1 cellular context compared by ENCODE assay signal in genomic region chr1:212255705-212256307, GRCh38.
TF ChIP-seq lines count a peak whose summit lies in the region.

No MANE protein-coding gene starts in this region.

TF ChIP-seq in HepG2, 621 proteins besides CTCF, POLR2A, EP300 and RAD21 (continued from another document and continues in another):
- no peak for TF ChIP-seq NFIB (CRISPR knock-in tag; IDR thresholded peaks at IDR 0.05; ENCODE audit: borderline replicate concordance)
- peak; percentile 88 for TF ChIP-seq ZNF766 (CRISPR knock-in tag; IDR thresholded peaks at IDR 0.05; ENCODE audit: borderline replicate concordance)
- TF ChIP-seq KDM3A (CRISPR knock-in tag; IDR thresholded peaks at IDR 0.05; ENCODE audit: low read depth) = no peak
- TF ChIP-seq PREB (CRISPR knock-in tag; IDR thresholded peaks at IDR 0.05) = no peak
- no peak for TF ChIP-seq ZKSCAN8 (CRISPR knock-in tag; IDR thresholded peaks at IDR 0.05; ENCODE audit: borderline replicate concordance)
- TF ChIP-seq TARDBP (CRISPR knock-in tag; IDR thresholded peaks at IDR 0.05) = peak; percentile 79; the same call in 1 of the 2 replicates
- no peak for TF ChIP-seq STAT5B (CRISPR knock-in tag; IDR thresholded peaks at IDR 0.05)
- no peak for TF ChIP-seq CAMTA2 (CRISPR knock-in tag; IDR thresholded peaks at IDR 0.05; ENCODE audit: borderline replicate concordance)
- TF ChIP-seq HINFP (CRISPR knock-in tag; IDR thresholded peaks at IDR 0.05; ENCODE audit: low read depth) = no peak
- TF ChIP-seq ZNF878 (CRISPR knock-in tag; IDR thresholded peaks at IDR 0.05) = peak; percentile 54; the same call in 1 of the 2 replicates
- TF ChIP-seq BCL3 (CRISPR knock-in tag; IDR thresholded peaks at IDR 0.05) = no peak
- TF ChIP-seq RNF219 (CRISPR knock-in tag; IDR thresholded peaks at IDR 0.05) = no peak
- TF ChIP-seq ZMYM2 (CRISPR knock-in tag; IDR thresholded peaks at IDR 0.05) = no peak; the same call in none of the 2 replicates
- no peak for TF ChIP-seq ZNF34 (CRISPR knock-in tag; IDR thresholded peaks at IDR 0.05; ENCODE audit: borderline replicate concordance)
- TF ChIP-seq ZNF510 (CRISPR knock-in tag; IDR thresholded peaks at IDR 0.05; ENCODE audit: low read depth) = no peak
- no peak for TF ChIP-seq KAT2B (IDR thresholded peaks at IDR 0.05; ENCODE audit: borderline replicate concordance, low read depth, low read length)
- TF ChIP-seq ZNF235 (CRISPR knock-in tag; IDR thresholded peaks at IDR 0.05; ENCODE audit: borderline replicate concordance) = no peak
- TF ChIP-seq ATF7-NPFF (CRISPR knock-in tag; IDR thresholded peaks at IDR 0.05; ENCODE audit: low read depth) = no peak
- no peak for TF ChIP-seq E2F5 (CRISPR knock-in tag; conservative IDR thresholded peaks at IDR 0.05)
- TF ChIP-seq BRD4 (CRISPR knock-in tag; IDR thresholded peaks at IDR 0.05) = no peak; the same call in 1 of the 2 replicates
- TF ChIP-seq NAIF1 (CRISPR knock-in tag; IDR thresholded peaks at IDR 0.05; ENCODE audit: borderline replicate concordance) = no peak
- no peak for TF ChIP-seq SOX13 (IDR thresholded peaks at IDR 0.05)
- TF ChIP-seq SOX13 (CRISPR knock-in tag; conservative IDR thresholded peaks at IDR 0.05 in 1 of 2, IDR thresholded peaks at IDR 0.05 in 1 of 2) = peak in 1 of 2 experiments; percentile 74; a peak in 2 of 4 replicates
- TF ChIP-seq ZNF768 (CRISPR knock-in tag; IDR thresholded peaks at IDR 0.05) = no peak
- TF ChIP-seq HNRNPLL (IDR thresholded peaks at IDR 0.05; ENCODE audit: low read depth, low read length, poor library complexity, severe bottlenecking) = no peak
- 0 out of 2 replicates have a peak, but pooled peaks have one; percentile 13 for TF ChIP-seq HNF4G (IDR thresholded peaks at IDR 0.05; ENCODE audit: borderline replicate concordance, low read depth, low read length)
- 0 out of 2 replicates have a peak, but pooled peaks have one; percentile 53 for TF ChIP-seq HNF4G (CRISPR knock-in tag; IDR thresholded peaks at IDR 0.05; ENCODE audit: borderline replicate concordance, low read depth)
- peak; percentile 75 for TF ChIP-seq FOXA3 (CRISPR knock-in tag; IDR thresholded peaks at IDR 0.05)
- no peak for TF ChIP-seq PITX1 (CRISPR knock-in tag; IDR thresholded peaks at IDR 0.05)
- TF ChIP-seq MAX (IDR thresholded peaks at IDR 0.05) = 0 out of 2 replicates have a peak, but pooled peaks have one; percentile 44
- TF ChIP-seq NR3C1 (CRISPR knock-in tag; IDR thresholded peaks at IDR 0.05) = no peak
- no peak for TF ChIP-seq ATF2 (CRISPR knock-in tag; IDR thresholded peaks at IDR 0.05)
- TF ChIP-seq NCOA2 (CRISPR knock-in tag; IDR thresholded peaks at IDR 0.05) = peak; percentile 77
- no peak; the same call in 1 of the 2 replicates for TF ChIP-seq ZNF430 (CRISPR knock-in tag; IDR thresholded peaks at IDR 0.05)
- TF ChIP-seq MAFG (CRISPR knock-in tag; IDR thresholded peaks at IDR 0.05) = no peak
- TF ChIP-seq PAWR (CRISPR knock-in tag; IDR thresholded peaks at IDR 0.05; ENCODE audit: borderline replicate concordance) = no peak
- no peak for TF ChIP-seq MED13 (CRISPR knock-in tag; IDR thresholded peaks at IDR 0.05)
- no peak for TF ChIP-seq ARNT2 (CRISPR knock-in tag; IDR thresholded peaks at IDR 0.05; ENCODE audit: low read depth)
- no peak for TF ChIP-seq ZNF784 (CRISPR knock-in tag; IDR thresholded peaks at IDR 0.05; ENCODE audit: borderline replicate concordance)
- no peak for TF ChIP-seq TCF7 (IDR thresholded peaks at IDR 0.05; ENCODE audit: low read depth)
- TF ChIP-seq FOXK2 (IDR thresholded peaks at IDR 0.05) = no peak
- TF ChIP-seq GLI4 (CRISPR knock-in tag; IDR thresholded peaks at IDR 0.05; ENCODE audit: borderline replicate concordance) = no peak
- no peak for TF ChIP-seq RBM39 (IDR thresholded peaks at IDR 0.05; ENCODE audit: low read depth, low read length, poor library complexity, severe bottlenecking)
- no peak for TF ChIP-seq ZNF619 (CRISPR knock-in tag; IDR thresholded peaks at IDR 0.05)
- no peak for TF ChIP-seq ZNF484 (CRISPR knock-in tag; IDR thresholded peaks at IDR 0.05; ENCODE audit: borderline replicate concordance, low read depth)
- peak; percentile 80 for TF ChIP-seq SALL1 (CRISPR knock-in tag; IDR thresholded peaks at IDR 0.05)
- TF ChIP-seq CHCHD3 (CRISPR knock-in tag; IDR thresholded peaks at IDR 0.05) = no peak
- no peak for TF ChIP-seq BHLHE40 (IDR thresholded peaks at IDR 0.05; ENCODE audit: low read length)
- no peak for TF ChIP-seq KLF11 (CRISPR knock-in tag; IDR thresholded peaks at IDR 0.05)
- no peak for TF ChIP-seq ZNF589 (CRISPR knock-in tag; conservative IDR thresholded peaks at IDR 0.05)
- TF ChIP-seq ZSCAN30 (CRISPR knock-in tag; IDR thresholded peaks at IDR 0.05) = no peak
- TF ChIP-seq HMGA1 (CRISPR knock-in tag; conservative IDR thresholded peaks at IDR 0.05) = no peak
- TF ChIP-seq SIX4 (CRISPR knock-in tag; IDR thresholded peaks at IDR 0.05) = no peak
- no peak for TF ChIP-seq MTA3 (CRISPR knock-in tag; IDR thresholded peaks at IDR 0.05)
- no peak for TF ChIP-seq NFE2 (CRISPR knock-in tag; IDR thresholded peaks at IDR 0.05)
- no peak for TF ChIP-seq ZNF20 (CRISPR knock-in tag; IDR thresholded peaks at IDR 0.05)
- 0 out of 2 replicates have a peak, but pooled peaks have one; percentile 16 for TF ChIP-seq RCOR2 (CRISPR knock-in tag; IDR thresholded peaks at IDR 0.05)
- no peak for TF ChIP-seq HOXA3 (CRISPR knock-in tag; IDR thresholded peaks at IDR 0.05)
- no peak for TF ChIP-seq ZNF713 (CRISPR knock-in tag; IDR thresholded peaks at IDR 0.05)
- no peak for TF ChIP-seq ATAD3A (CRISPR knock-in tag; IDR thresholded peaks at IDR 0.05)
- no peak for TF ChIP-seq BRF2 (CRISPR knock-in tag; IDR thresholded peaks at IDR 0.05)
- TF ChIP-seq ZNF383 (CRISPR knock-in tag; IDR thresholded peaks at IDR 0.05; ENCODE audit: borderline replicate concordance) = no peak
- 0 out of 2 replicates have a peak, but pooled peaks have one; percentile 12 for TF ChIP-seq ZGPAT (CRISPR knock-in tag; IDR thresholded peaks at IDR 0.05)
- no peak for TF ChIP-seq U2AF1 (optimal IDR thresholded peaks at IDR 0.05; ENCODE audit: low read depth, low read length)
- TF ChIP-seq YEATS4 (CRISPR knock-in tag; IDR thresholded peaks at IDR 0.05; ENCODE audit: borderline replicate concordance) = no peak
- no peak for TF ChIP-seq ZFP82 (CRISPR knock-in tag; IDR thresholded peaks at IDR 0.05; ENCODE audit: borderline replicate concordance)
- no peak for TF ChIP-seq TEF (CRISPR knock-in tag; IDR thresholded peaks at IDR 0.05)
